In genomic region chrX:154375156-154375504, GRCh38 we compare ENCODE assay signal across 9 cellular contexts. TPM values are rescaled to one million over a fixed set of nuclear protein-coding genes. Genes with fewer than 3 reads are reported as not detected.
A peak's percentile ranks its signal among the peaks of the same experiment; 100 is the strongest.
DNase-seq lines count a peak whose midpoint lies in the region; ATAC-seq, FAIRE-seq and TF ChIP-seq lines count a peak whose summit lies in the region.
"Had no signal": no experiment of that assay in that cellular context is flagged by ENCODE, and none has a peak within 500 bp of the region (broad histone marks: within the 10 kb centered on the region; RNA-seq: fewer than 3 reads in every experiment).

No MANE protein-coding gene starts in this region.

- H3K9me3 ChIP-seq in right atrium auricular region = no peaks in the 10 kb centered on the region
- no peaks in the 10 kb centered on the region for H3K9me3 ChIP-seq in lower lobe of right lung
- H3K9me3 ChIP-seq: adrenal gland had no signal

- peaks cover 0 to 27% of the 10 kb centered on the region in 2 donors for H3K4me1 ChIP-seq in right atrium auricular region
- peaks cover 38% of the 10 kb centered on the region for H3K4me1 ChIP-seq in lower lobe of right lung
- H3K4me1 ChIP-seq in urinary bladder (ENCODE audit: insufficient read depth) = no peaks in the 10 kb centered on the region

- peak overlapping the region; percentile 84 to 96 for H3K27ac ChIP-seq in right atrium auricular region
- no peak overlapping the region for H3K27ac ChIP-seq in lower lobe of right lung
- H3K27ac ChIP-seq in urinary bladder (ENCODE audit: low read depth) = peak overlapping the region; percentile 34

- H3K27me3 ChIP-seq in right atrium auricular region (no peaks in the 10 kb centered on the region), lower lobe of right lung (ENCODE audit: low read depth) (no peaks in the 10 kb centered on the region)
- H3K27me3 ChIP-seq: adrenal gland had no signal

- H3K27me3 Mint-ChIP-seq in activated naive CD8-positive, alpha-beta T cell treated with anti-CD3 and anti-CD28 coated beads for 36 hours = no peaks in the 10 kb centered on the region

- peaks cover 8% of the 10 kb centered on the region for H3K36me3 Mint-ChIP-seq in activated naive CD8-positive, alpha-beta T cell treated with anti-CD3 and anti-CD28 coated beads for 36 hours

- ATAC-seq in Right ventricle myocardium superior (ENCODE audit: poor library complexity) (no peak), lower lobe of right lung (no peak)

- no peaks in the 10 kb centered on the region for H3K9me3 Mint-ChIP-seq in activated naive CD8-positive, alpha-beta T cell treated with anti-CD3 and anti-CD28 coated beads for 36 hours

- peaks cover 12% of the 10 kb centered on the region for H3K4me1 Mint-ChIP-seq in activated naive CD8-positive, alpha-beta T cell treated with anti-CD3 and anti-CD28 coated beads for 36 hours

- H3K36me3 ChIP-seq in right atrium auricular region (peaks cover 8% of the 10 kb centered on the region), lower lobe of right lung (no peaks in the 10 kb centered on the region), urinary bladder (ENCODE audit: insufficient read depth) (no peaks in the 10 kb centered on the region)
- H3K36me3 ChIP-seq: adrenal gland had no signal

- H3K4me3 Mint-ChIP-seq in activated naive CD8-positive, alpha-beta T cell treated with anti-CD3 and anti-CD28 coated beads for 36 hours = peak overlapping the region; percentile 58

- FAIRE-seq in frontal cortex (lab: Jason Lieb, UNC) = no peak

- H3K4me3 ChIP-seq in right atrium auricular region (peak overlapping the region; percentile 74 to 78), lower lobe of right lung (peak overlapping the region; percentile 75), urinary bladder (ENCODE audit: low read depth, low read length) (no peak overlapping the region)

- intact Hi-C loops in Right ventricle myocardium superior (cut with DNase I) = no loop called here
- intact Hi-C loops in lower lobe of right lung (cut with DNase I) = no loop called here

- 33% methylated on average over 10 of the region's 10 CpGs for WGBS in urinary bladder

- TF ChIP-seq CTCF in right atrium auricular region (IDR thresholded peaks at IDR 0.05) (no peak), lower lobe of right lung (IDR thresholded peaks at IDR 0.05) (no peak)

- no peak overlapping the region for H3K27ac Mint-ChIP-seq in activated naive CD8-positive, alpha-beta T cell treated with anti-CD3 and anti-CD28 coated beads for 36 hours

- no peak for DNase-seq in right atrium auricular region (ENCODE audit: low spot score)
- no peak for DNase-seq in Right ventricle myocardium superior
- no peak for DNase-seq in activated naive CD8-positive, alpha-beta T cell treated with anti-CD3 and anti-CD28 coated beads for 36 hours
- no peak for DNase-seq in lower lobe of right lung
- no peak for DNase-seq in activated effector memory CD4-positive, alpha-beta T cell treated with anti-CD3 and anti-CD28 coated beads, Interleukin-2, amount 50 U/mL, for 16 hours
- no peak for DNase-seq in frontal cortex (ENCODE audit: low spot score in 2 of 2)
- DNase-seq in anterior cingulate cortex (lab: John Stamatoyannopoulos, UW) = no peak

RNA-seq across cellular contexts. Expression of gene FLNA, which starts 0.7 kb away (rescaled TPM):
- total RNA-seq in right atrium auricular region (100 to 1,000 TPM; 263 to 419 TPM), Right ventricle myocardium superior (216 TPM), lower lobe of right lung (1,080 TPM), urinary bladder (1,306 TPM), frontal cortex (66.9 TPM)
- total RNA-seq in activated naive CD8-positive, alpha-beta T cell treated with anti-CD3 and anti-CD28 coated beads for 36 hours = 100 to 1,000 TPM; 694 to 696 TPM
- 6,054 TPM for polyA plus RNA-seq in urinary bladder

RNA-seq across cellular contexts. Expression of gene EMD, which starts 4.0 kb away (rescaled TPM):
- total RNA-seq in right atrium auricular region (10 to 100 TPM; 41.5 to 47.0 TPM), Right ventricle myocardium superior (49.2 TPM), lower lobe of right lung (50.9 TPM), urinary bladder (25.9 TPM), frontal cortex (13.9 TPM)
- 100 to 1,000 TPM; 110 to 112 TPM for total RNA-seq in activated naive CD8-positive, alpha-beta T cell treated with anti-CD3 and anti-CD28 coated beads for 36 hours
- 138 TPM for polyA plus RNA-seq in urinary bladder

RNA-seq across cellular contexts. Expression of gene RPL10, which starts 23.0 kb away (rescaled TPM):
- total RNA-seq in right atrium auricular region (1,000 to 10,000 TPM; 1,667 to 4,587 TPM), Right ventricle myocardium superior (2,020 TPM), lower lobe of right lung (2,678 TPM), urinary bladder (3,691 TPM), frontal cortex (2,273 TPM)
- 1,000 to 10,000 TPM; 2,967 to 3,168 TPM for total RNA-seq in activated naive CD8-positive, alpha-beta T cell treated with anti-CD3 and anti-CD28 coated beads for 36 hours
- polyA plus RNA-seq in urinary bladder = 5,631 TPM

RNA-seq across cellular contexts. Expression of gene DNASE1L1, which starts 33.9 kb away (rescaled TPM):
- total RNA-seq in right atrium auricular region = 10 to 100 TPM; 74.4 to 84.0 TPM
- 57.7 TPM for total RNA-seq in Right ventricle myocardium superior
- 10 to 100 TPM; 12.4 to 12.7 TPM for total RNA-seq in activated naive CD8-positive, alpha-beta T cell treated with anti-CD3 and anti-CD28 coated beads for 36 hours
- total RNA-seq in lower lobe of right lung = 36.1 TPM
- total RNA-seq in urinary bladder = 11.9 TPM
- 22.3 TPM for polyA plus RNA-seq in urinary bladder
- 4.5 TPM for total RNA-seq in frontal cortex

RNA-seq across cellular contexts. Expression of gene TAFAZZIN, which starts 36.2 kb away (rescaled TPM):
- total RNA-seq in right atrium auricular region (10 to 100 TPM; 24.8 to 28.9 TPM), Right ventricle myocardium superior (36.1 TPM), lower lobe of right lung (47.8 TPM), urinary bladder (13.4 TPM), frontal cortex (11.0 TPM)
- total RNA-seq in activated naive CD8-positive, alpha-beta T cell treated with anti-CD3 and anti-CD28 coated beads for 36 hours = 10 to 100 TPM; 35.1 to 35.8 TPM
- polyA plus RNA-seq in urinary bladder = 33.4 TPM
